In genomic region chr10:14570800-14571199, GRCh38 we compare ENCODE assay signal across 13 cellular contexts.
DNase-seq lines count a peak whose midpoint lies in the region; ATAC-seq lines count a peak whose summit lies in the region.
"Had no signal": no experiment of that assay in that cellular context is flagged by ENCODE, and none has a peak within 500 bp of the region (broad histone marks: within the 10 kb centered on the region; RNA-seq: fewer than 3 reads in every experiment).

No MANE protein-coding gene starts in this region.

- peak overlapping the region; percentile 85 for H3K27ac ChIP-seq in CD8-positive, alpha-beta memory T cell (ENCODE audit: low read depth, low read length)
- H3K27ac ChIP-seq: foreskin keratinocyte had no signal

- H3K9me3 Mint-ChIP-seq in CD8-positive, alpha-beta memory T cell, result no peaks in the 10 kb centered on the region
- H3K9me3 Mint-ChIP-seq in stimulated activated memory B cell treated with anti-CD40 and anti-IgM and Interleukin-4, amounts not matched to agents 10 μg/mL and 1 μg/mL and 100 μg/mL, for 72 hours, result peaks cover 4% of the 10 kb centered on the region

- CTCF ChIA-PET in CD8-positive, alpha-beta memory T cell (lab: Charles Lee), result interaction anchor here (0.9 to 5.1 kb wide), 6 partner anchors 9 to 267 kb away, joined by 3 to 19 read pairs (median 6); partner anchors contain the start of gene CDNF

- H3K4me3 Mint-ChIP-seq in CD8-positive, alpha-beta memory T cell, result peak overlapping the region; percentile 83 to 96 (median 93)
- H3K4me3 Mint-ChIP-seq in T-helper 17 cell, result peak overlapping the region; percentile 94
- H3K4me3 Mint-ChIP-seq in stimulated activated memory B cell treated with anti-CD40 and anti-IgM and Interleukin-4, amounts not matched to agents 10 μg/mL and 1 μg/mL and 100 μg/mL, for 72 hours, result no peak overlapping the region

- H3K36me3 Mint-ChIP-seq in CD8-positive, alpha-beta memory T cell, result peaks cover 16 to 55% (median 21%) of the 10 kb centered on the region in 3 donors
- H3K36me3 Mint-ChIP-seq in T-helper 17 cell (ENCODE audit: low read depth), result peaks cover 12% of the 10 kb centered on the region
- H3K36me3 Mint-ChIP-seq in stimulated activated memory B cell treated with anti-CD40 and anti-IgM and Interleukin-4, amounts not matched to agents 10 μg/mL and 1 μg/mL and 100 μg/mL, for 72 hours, result peaks cover 38% of the 10 kb centered on the region

- ATAC-seq in T-helper 17 cell (peak; percentile 3), HG03095 (IDR thresholded peaks at IDR 0.05; ENCODE audit: unreplicated experiment) (no peak), GM21390 (IDR thresholded peaks at IDR 0.05; ENCODE audit: unreplicated experiment) (no peak)
- no peak for ATAC-seq in stimulated activated memory B cell treated with anti-CD40 and anti-IgM and Interleukin-4, amounts not matched to agents 10 μg/mL and 1 μg/mL and 100 μg/mL, for 72 hours

- H3K27ac Mint-ChIP-seq in CD8-positive, alpha-beta memory T cell, result peak overlapping the region; percentile 89 to 99 (median 98)
- H3K27ac Mint-ChIP-seq in T-helper 17 cell, result peak overlapping the region; percentile 99
- peak overlapping the region; percentile 82 for H3K27ac Mint-ChIP-seq in stimulated activated memory B cell treated with anti-CD40 and anti-IgM and Interleukin-4, amounts not matched to agents 10 μg/mL and 1 μg/mL and 100 μg/mL, for 72 hours

- H3K9me3 ChIP-seq in CD8-positive, alpha-beta memory T cell (ENCODE audit: low read length), result no peaks in the 10 kb centered on the region
- H3K9me3 ChIP-seq in T-helper 17 cell (ENCODE audit: control insufficient read depth, low read length, poor library complexity, severe bottlenecking), result no peaks in the 10 kb centered on the region

- peaks cover 77 to 98% (median 94%) of the 10 kb centered on the region in 3 donors for H3K4me1 Mint-ChIP-seq in CD8-positive, alpha-beta memory T cell
- peaks cover 73% of the 10 kb centered on the region for H3K4me1 Mint-ChIP-seq in T-helper 17 cell
- peaks cover 76% of the 10 kb centered on the region for H3K4me1 Mint-ChIP-seq in stimulated activated memory B cell treated with anti-CD40 and anti-IgM and Interleukin-4, amounts not matched to agents 10 μg/mL and 1 μg/mL and 100 μg/mL, for 72 hours

- H3K4me3 ChIP-seq in CD8-positive, alpha-beta memory T cell (ENCODE audit: low read length), result peak overlapping the region; percentile 70

- peaks cover 77% of the 10 kb centered on the region for H3K4me1 ChIP-seq in CD8-positive, alpha-beta memory T cell (ENCODE audit: insufficient read depth, low read length)

- H3K27me3 Mint-ChIP-seq in CD8-positive, alpha-beta memory T cell, result no peaks in the 10 kb centered on the region
- no peaks in the 10 kb centered on the region for H3K27me3 Mint-ChIP-seq in T-helper 17 cell
- no peaks in the 10 kb centered on the region for H3K27me3 Mint-ChIP-seq in stimulated activated memory B cell treated with anti-CD40 and anti-IgM and Interleukin-4, amounts not matched to agents 10 μg/mL and 1 μg/mL and 100 μg/mL, for 72 hours
- H3K27me3 Mint-ChIP-seq: progenitor cell of endocrine pancreas had no signal

- peaks cover 4% of the 10 kb centered on the region for H3K36me3 ChIP-seq in CD8-positive, alpha-beta memory T cell (ENCODE audit: insufficient read depth, low read length)

- DNase-seq in CD8-positive, alpha-beta memory T cell, result peak in 2 of 5 donors; percentile 28 to 65
- DNase-seq in T-helper 17 cell (no peak), globus pallidus (ENCODE audit: low spot score) (peak; percentile 76), NCI-H187 (lab: John Stamatoyannopoulos, UW) (no peak)
- DNase-seq: left colon, NCI-H1105, NCI-H774, SW 1271 had no signal

- no peaks in the 10 kb centered on the region for H3K27me3 ChIP-seq in CD8-positive, alpha-beta memory T cell (ENCODE audit: insufficient read depth, low read length, poor library complexity, severe bottlenecking)
- H3K27me3 ChIP-seq: foreskin keratinocyte had no signal

- POLR2A ChIA-PET in CD8-positive, alpha-beta memory T cell (lab: Charles Lee), result interaction anchor here (0.8 to 2.2 kb wide), 3 partner anchors 12 to 17 kb away, joined by 5 to 21 read pairs (median 10); no protein-coding TSS in a partner anchor
